In the genomic region with DNA sequence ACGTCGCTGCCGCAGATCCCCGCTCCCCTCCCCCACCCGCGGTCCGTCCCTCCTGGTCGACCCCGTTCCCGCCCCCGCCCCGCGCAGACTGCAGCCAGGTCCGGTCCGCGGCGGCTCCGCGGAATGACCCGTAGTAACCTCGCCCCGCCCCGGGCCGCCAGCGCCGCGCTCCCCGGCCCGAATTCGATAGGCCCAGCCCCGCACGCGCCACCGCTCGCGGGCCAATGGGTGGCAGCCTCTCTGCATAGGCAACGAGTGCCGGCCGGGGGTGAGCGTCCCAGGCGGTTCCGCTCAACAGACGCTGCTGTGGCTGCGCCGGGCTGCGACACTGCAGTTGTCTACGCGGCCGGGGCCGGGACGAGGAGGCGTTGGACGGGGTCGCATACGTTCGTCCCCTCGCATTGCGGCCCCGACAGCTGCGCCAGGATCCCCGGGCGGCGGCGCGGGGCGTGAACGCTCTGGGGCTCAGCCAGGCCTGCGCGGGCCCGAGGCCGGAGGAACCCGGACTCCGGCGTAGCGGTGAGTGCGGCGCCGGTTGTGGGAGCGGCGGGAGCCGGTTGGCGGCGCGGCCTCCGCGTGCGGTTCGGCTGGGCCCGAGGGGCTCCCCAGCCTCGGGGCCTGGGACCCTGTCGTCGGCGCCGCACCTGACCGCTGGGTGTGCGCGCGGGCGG, we compare ENCODE assay signal across 1 cellular context.
A peak's percentile ranks its signal among the peaks of the same experiment; 100 is the strongest.
TF ChIP-seq lines count a peak whose summit lies in the region.

A gene (plus strand): TSS at position 297 of the 671 bp plus-strand sequence. CDS start 47,737 bp downstream, outside the sequence.

TF ChIP-seq in HepG2, 621 proteins besides CTCF, POLR2A, EP300 and RAD21 (continued from another document and continues in another):
- TF ChIP-seq, protein P1, sequence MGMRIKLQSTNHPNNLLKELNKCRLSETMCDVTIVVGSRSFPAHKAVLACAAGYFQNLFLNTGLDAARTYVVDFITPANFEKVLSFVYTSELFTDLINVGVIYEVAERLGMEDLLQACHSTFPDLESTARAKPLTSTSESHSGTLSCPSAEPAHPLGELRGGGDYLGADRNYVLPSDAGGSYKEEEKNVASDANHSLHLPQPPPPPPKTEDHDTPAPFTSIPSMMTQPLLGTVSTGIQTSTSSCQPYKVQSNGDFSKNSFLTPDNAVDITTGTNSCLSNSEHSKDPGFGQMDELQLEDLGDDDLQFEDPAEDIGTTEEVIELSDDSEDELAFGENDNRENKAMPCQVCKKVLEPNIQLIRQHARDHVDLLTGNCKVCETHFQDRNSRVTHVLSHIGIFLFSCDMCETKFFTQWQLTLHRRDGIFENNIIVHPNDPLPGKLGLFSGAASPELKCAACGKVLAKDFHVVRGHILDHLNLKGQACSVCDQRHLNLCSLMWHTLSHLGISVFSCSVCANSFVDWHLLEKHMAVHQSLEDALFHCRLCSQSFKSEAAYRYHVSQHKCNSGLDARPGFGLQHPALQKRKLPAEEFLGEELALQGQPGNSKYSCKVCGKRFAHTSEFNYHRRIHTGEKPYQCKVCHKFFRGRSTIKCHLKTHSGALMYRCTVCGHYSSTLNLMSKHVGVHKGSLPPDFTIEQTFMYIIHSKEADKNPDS (CRISPR knock-in tag; IDR thresholded peaks at IDR 0.05), result no peak
- TF ChIP-seq IRX3 (CRISPR knock-in tag; IDR thresholded peaks at IDR 0.05; ENCODE audit: borderline replicate concordance, low read depth) (peak; percentile 99), SKI (IDR thresholded peaks at IDR 0.05; ENCODE audit: partially characterized antibody) (peak; percentile 97), SRSF9 (IDR thresholded peaks at IDR 0.05; ENCODE audit: borderline replicate concordance, insufficient read depth, low read depth, low read length, poor library complexity, severe bottlenecking) (no peak), ZNF672 (CRISPR knock-in tag; IDR thresholded peaks at IDR 0.05) (peak; percentile 94; the same call in 1 of the 2 replicates), NBN (conservative IDR thresholded peaks at IDR 0.05) (no peak), POLR2G (IDR thresholded peaks at IDR 0.05; ENCODE audit: low read depth, low read length) (peak; percentile 99), ZNF678 (CRISPR knock-in tag; IDR thresholded peaks at IDR 0.05) (peak; percentile 83; the same call in 1 of the 2 replicates), ZNF709 (CRISPR knock-in tag; IDR thresholded peaks at IDR 0.05) (peak; percentile 95; the same call in 1 of the 2 replicates), RNF2 (conservative IDR thresholded peaks at IDR 0.05; ENCODE audit: low read depth) (peak; percentile 81; the same call in 1 of the 2 replicates), ERF (CRISPR knock-in tag; IDR thresholded peaks at IDR 0.05) (peak; percentile 96), HNRNPH1 (optimal IDR thresholded peaks at IDR 0.05; ENCODE audit: low read depth, low read length) (no peak), ZNF577 (CRISPR knock-in tag; IDR thresholded peaks at IDR 0.05; ENCODE audit: borderline replicate concordance, low read depth) (no peak; the same call in 1 of the 2 replicates), NCOA2 (CRISPR knock-in tag; IDR thresholded peaks at IDR 0.05) (peak; percentile 56; the same call in 1 of the 2 replicates), ZBTB21 (CRISPR knock-in tag; IDR thresholded peaks at IDR 0.05) (no peak)
- TF ChIP-seq, protein P2, sequence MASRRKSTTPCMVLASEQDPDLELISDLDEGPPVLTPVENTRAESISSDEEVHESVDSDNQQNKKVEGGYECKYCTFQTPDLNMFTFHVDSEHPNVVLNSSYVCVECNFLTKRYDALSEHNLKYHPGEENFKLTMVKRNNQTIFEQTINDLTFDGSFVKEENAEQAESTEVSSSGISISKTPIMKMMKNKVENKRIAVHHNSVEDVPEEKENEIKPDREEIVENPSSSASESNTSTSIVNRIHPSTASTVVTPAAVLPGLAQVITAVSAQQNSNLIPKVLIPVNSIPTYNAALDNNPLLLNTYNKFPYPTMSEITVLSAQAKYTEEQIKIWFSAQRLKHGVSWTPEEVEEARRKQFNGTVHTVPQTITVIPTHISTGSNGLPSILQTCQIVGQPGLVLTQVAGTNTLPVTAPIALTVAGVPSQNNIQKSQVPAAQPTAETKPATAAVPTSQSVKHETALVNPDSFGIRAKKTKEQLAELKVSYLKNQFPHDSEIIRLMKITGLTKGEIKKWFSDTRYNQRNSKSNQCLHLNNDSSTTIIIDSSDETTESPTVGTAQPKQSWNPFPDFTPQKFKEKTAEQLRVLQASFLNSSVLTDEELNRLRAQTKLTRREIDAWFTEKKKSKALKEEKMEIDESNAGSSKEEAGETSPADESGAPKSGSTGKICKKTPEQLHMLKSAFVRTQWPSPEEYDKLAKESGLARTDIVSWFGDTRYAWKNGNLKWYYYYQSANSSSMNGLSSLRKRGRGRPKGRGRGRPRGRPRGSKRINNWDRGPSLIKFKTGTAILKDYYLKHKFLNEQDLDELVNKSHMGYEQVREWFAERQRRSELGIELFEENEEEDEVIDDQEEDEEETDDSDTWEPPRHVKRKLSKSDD (CRISPR knock-in tag; IDR thresholded peaks at IDR 0.05; ENCODE audit: low read depth), result peak; percentile 90
- TF ChIP-seq, protein P3, sequence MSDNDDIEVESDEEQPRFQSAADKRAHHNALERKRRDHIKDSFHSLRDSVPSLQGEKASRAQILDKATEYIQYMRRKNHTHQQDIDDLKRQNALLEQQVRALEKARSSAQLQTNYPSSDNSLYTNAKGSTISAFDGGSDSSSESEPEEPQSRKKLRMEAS (IDR thresholded peaks at IDR 0.05), result peak; percentile 77
- TF ChIP-seq, protein P4, sequence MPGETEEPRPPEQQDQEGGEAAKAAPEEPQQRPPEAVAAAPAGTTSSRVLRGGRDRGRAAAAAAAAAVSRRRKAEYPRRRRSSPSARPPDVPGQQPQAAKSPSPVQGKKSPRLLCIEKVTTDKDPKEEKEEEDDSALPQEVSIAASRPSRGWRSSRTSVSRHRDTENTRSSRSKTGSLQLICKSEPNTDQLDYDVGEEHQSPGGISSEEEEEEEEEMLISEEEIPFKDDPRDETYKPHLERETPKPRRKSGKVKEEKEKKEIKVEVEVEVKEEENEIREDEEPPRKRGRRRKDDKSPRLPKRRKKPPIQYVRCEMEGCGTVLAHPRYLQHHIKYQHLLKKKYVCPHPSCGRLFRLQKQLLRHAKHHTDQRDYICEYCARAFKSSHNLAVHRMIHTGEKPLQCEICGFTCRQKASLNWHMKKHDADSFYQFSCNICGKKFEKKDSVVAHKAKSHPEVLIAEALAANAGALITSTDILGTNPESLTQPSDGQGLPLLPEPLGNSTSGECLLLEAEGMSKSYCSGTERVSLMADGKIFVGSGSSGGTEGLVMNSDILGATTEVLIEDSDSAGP (CRISPR knock-in tag; IDR thresholded peaks at IDR 0.05; ENCODE audit: borderline replicate concordance), result peak; percentile 89
- TF ChIP-seq, protein P5, sequence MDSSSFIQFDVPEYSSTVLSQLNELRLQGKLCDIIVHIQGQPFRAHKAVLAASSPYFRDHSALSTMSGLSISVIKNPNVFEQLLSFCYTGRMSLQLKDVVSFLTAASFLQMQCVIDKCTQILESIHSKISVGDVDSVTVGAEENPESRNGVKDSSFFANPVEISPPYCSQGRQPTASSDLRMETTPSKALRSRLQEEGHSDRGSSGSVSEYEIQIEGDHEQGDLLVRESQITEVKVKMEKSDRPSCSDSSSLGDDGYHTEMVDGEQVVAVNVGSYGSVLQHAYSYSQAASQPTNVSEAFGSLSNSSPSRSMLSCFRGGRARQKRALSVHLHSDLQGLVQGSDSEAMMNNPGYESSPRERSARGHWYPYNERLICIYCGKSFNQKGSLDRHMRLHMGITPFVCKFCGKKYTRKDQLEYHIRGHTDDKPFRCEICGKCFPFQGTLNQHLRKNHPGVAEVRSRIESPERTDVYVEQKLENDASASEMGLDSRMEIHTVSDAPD (CRISPR knock-in tag; IDR thresholded peaks at IDR 0.05), result peak; percentile 86
- TF ChIP-seq, protein P6, sequence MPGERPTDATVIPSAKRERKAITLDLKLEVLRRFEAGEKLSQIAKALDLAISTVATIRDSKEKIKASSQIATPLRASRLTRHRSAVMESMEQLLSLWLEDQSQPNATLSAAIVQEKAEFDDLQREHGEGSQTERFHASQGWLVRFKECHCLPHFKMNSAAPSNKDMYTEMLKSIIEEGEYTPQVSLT (CRISPR knock-in tag; IDR thresholded peaks at IDR 0.05; ENCODE audit: borderline replicate concordance, low read depth), result peak; percentile 65; the same call in 1 of the 2 replicates
- TF ChIP-seq, protein P7, sequence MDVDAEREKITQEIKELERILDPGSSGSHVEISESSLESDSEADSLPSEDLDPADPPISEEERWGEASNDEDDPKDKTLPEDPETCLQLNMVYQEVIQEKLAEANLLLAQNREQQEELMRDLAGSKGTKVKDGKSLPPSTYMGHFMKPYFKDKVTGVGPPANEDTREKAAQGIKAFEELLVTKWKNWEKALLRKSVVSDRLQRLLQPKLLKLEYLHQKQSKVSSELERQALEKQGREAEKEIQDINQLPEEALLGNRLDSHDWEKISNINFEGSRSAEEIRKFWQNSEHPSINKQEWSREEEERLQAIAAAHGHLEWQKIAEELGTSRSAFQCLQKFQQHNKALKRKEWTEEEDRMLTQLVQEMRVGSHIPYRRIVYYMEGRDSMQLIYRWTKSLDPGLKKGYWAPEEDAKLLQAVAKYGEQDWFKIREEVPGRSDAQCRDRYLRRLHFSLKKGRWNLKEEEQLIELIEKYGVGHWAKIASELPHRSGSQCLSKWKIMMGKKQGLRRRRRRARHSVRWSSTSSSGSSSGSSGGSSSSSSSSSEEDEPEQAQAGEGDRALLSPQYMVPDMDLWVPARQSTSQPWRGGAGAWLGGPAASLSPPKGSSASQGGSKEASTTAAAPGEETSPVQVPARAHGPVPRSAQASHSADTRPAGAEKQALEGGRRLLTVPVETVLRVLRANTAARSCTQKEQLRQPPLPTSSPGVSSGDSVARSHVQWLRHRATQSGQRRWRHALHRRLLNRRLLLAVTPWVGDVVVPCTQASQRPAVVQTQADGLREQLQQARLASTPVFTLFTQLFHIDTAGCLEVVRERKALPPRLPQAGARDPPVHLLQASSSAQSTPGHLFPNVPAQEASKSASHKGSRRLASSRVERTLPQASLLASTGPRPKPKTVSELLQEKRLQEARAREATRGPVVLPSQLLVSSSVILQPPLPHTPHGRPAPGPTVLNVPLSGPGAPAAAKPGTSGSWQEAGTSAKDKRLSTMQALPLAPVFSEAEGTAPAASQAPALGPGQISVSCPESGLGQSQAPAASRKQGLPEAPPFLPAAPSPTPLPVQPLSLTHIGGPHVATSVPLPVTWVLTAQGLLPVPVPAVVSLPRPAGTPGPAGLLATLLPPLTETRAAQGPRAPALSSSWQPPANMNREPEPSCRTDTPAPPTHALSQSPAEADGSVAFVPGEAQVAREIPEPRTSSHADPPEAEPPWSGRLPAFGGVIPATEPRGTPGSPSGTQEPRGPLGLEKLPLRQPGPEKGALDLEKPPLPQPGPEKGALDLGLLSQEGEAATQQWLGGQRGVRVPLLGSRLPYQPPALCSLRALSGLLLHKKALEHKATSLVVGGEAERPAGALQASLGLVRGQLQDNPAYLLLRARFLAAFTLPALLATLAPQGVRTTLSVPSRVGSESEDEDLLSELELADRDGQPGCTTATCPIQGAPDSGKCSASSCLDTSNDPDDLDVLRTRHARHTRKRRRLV (CRISPR knock-in tag; IDR thresholded peaks at IDR 0.05), result peak; percentile 35; the same call in 1 of the 2 replicates
- TF ChIP-seq, protein P8, sequence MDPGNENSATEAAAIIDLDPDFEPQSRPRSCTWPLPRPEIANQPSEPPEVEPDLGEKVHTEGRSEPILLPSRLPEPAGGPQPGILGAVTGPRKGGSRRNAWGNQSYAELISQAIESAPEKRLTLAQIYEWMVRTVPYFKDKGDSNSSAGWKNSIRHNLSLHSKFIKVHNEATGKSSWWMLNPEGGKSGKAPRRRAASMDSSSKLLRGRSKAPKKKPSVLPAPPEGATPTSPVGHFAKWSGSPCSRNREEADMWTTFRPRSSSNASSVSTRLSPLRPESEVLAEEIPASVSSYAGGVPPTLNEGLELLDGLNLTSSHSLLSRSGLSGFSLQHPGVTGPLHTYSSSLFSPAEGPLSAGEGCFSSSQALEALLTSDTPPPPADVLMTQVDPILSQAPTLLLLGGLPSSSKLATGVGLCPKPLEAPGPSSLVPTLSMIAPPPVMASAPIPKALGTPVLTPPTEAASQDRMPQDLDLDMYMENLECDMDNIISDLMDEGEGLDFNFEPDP (CRISPR knock-in tag; conservative IDR thresholded peaks at IDR 0.05), result no peak
- TF ChIP-seq, protein P9, sequence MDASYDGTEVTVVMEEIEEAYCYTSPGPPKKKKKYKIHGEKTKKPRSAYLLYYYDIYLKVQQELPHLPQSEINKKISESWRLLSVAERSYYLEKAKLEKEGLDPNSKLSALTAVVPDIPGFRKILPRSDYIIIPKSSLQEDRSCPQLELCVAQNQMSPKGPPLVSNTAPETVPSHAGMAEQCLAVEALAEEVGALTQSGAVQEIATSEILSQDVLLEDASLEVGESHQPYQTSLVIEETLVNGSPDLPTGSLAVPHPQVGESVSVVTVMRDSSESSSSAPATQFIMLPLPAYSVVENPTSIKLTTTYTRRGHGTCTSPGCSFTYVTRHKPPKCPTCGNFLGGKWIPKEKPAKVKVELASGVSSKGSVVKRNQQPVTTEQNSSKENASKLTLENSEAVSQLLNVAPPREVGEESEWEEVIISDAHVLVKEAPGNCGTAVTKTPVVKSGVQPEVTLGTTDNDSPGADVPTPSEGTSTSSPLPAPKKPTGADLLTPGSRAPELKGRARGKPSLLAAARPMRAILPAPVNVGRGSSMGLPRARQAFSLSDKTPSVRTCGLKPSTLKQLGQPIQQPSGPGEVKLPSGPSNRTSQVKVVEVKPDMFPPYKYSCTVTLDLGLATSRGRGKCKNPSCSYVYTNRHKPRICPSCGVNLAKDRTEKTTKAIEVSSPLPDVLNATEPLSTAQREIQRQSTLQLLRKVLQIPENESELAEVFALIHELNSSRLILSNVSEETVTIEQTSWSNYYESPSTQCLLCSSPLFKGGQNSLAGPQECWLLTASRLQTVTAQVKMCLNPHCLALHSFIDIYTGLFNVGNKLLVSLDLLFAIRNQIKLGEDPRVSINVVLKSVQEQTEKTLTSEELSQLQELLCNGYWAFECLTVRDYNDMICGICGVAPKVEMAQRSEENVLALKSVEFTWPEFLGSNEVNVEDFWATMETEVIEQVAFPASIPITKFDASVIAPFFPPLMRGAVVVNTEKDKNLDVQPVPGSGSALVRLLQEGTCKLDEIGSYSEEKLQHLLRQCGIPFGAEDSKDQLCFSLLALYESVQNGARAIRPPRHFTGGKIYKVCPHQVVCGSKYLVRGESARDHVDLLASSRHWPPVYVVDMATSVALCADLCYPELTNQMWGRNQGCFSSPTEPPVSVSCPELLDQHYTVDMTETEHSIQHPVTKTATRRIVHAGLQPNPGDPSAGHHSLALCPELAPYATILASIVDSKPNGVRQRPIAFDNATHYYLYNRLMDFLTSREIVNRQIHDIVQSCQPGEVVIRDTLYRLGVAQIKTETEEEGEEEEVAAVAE (CRISPR knock-in tag; IDR thresholded peaks at IDR 0.05; ENCODE audit: borderline replicate concordance), result peak; percentile 96
- TF ChIP-seq, protein P10, sequence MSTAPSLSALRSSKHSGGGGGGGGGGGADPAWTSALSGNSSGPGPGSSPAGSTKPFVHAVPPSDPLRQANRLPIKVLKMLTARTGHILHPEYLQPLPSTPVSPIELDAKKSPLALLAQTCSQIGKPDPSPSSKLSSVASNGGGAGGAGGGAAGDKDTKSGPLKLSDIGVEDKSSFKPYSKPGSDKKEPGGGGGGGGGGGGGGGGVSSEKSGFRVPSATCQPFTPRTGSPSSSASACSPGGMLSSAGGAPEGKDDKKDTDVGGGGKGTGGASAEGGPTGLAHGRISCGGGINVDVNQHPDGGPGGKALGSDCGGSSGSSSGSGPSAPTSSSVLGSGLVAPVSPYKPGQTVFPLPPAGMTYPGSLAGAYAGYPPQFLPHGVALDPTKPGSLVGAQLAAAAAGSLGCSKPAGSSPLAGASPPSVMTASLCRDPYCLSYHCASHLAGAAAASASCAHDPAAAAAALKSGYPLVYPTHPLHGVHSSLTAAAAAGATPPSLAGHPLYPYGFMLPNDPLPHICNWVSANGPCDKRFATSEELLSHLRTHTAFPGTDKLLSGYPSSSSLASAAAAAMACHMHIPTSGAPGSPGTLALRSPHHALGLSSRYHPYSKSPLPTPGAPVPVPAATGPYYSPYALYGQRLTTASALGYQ (CRISPR knock-in tag; IDR thresholded peaks at IDR 0.05), result peak; percentile 80
